Comparison of ENCODE assay signal across 16 cellular contexts in the genomic region with DNA sequence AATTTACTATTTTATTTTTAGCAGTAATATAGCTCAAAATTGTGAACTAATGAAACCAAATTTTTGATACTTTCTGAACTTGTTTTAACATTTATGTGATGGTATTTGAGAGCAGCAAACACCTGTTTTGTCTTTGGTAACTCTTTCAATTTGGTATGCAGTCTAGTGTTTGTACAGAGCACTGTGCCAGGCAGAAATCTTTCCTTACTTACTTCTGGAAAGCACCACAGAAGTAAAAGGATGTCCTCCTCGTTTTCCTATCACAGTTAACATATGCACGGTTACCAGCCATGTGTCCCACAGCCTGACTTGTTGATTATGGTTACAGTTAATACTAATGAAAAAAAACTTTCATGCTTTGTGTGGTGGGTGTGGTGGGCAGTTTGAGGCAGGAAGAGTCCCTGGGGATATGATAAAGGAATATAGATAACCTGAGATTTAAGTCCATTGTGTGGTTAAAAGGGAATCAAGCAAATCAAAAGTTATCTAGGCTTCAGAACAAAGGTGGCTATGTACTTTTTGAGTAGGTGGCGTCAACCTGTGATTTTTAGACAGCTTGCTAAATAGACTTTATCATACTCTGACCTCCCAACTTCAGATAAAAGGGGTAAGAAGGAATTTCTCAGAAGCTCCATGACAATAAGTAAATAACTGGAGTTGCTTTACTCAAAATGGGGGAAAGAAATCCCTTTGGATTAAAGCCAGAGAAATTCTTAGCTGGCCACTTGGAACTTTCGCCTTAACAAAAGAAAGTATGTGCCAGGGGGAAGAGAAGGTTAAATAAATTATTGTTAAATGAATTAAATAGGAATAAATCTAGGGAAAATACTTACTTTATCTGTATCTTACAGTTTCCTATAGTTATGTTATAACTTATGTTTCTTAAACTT. TPM values are rescaled to one million over a fixed set of nuclear protein-coding genes. Genes with fewer than 3 reads are reported as not detected.
DNase-seq lines count a peak whose midpoint lies in the region; TF ChIP-seq lines count a peak whose summit lies in the region.
"Had no signal": no experiment of that assay in that cellular context is flagged by ENCODE, and none has a peak within 500 bp of the region (broad histone marks: within the 10 kb centered on the region; RNA-seq: fewer than 3 reads in every experiment).

No MANE protein-coding gene starts in this region.

- H3K27ac Mint-ChIP-seq in mesothelial cell of epicardium = peak overlapping the region; percentile 36

- H3K36me3 Mint-ChIP-seq in mesothelial cell of epicardium = no peaks in the 10 kb centered on the region

- no peak overlapping the region for H3K4me3 Mint-ChIP-seq in mesothelial cell of epicardium
- H3K4me3 Mint-ChIP-seq: CD8-positive, alpha-beta memory T cell had no signal

- peaks cover 16% of the 10 kb centered on the region for H3K4me1 Mint-ChIP-seq in mesothelial cell of epicardium

- peak; percentile 29 for DNase-seq in NCI-H146 (lab: John Stamatoyannopoulos, UW)
- DNase-seq in astrocyte of the spinal cord (ENCODE audit: low read depth, low spot score) = peak; percentile 32
- no peak for DNase-seq in mesothelial cell of epicardium (ENCODE audit: low spot score in 2 of 2, unreplicated experiment in 2 of 2)
- no peak for DNase-seq in stimulated activated CD8-positive, alpha-beta memory T cell treated with anti-CD3 and anti-CD28 coated beads, Interleukin-4, amount 100 ng/mL, for 48 hours
- no peak for DNase-seq in EL
- DNase-seq in NCI-H1417 (lab: John Stamatoyannopoulos, UW) = no peak
- DNase-seq in activated T-cell treated with anti-CD3 and anti-CD28 coated beads, Interleukin-2, amount 50 U/mL, for 1 hour = no peak
- DNase-seq: CD8-positive, alpha-beta memory T cell; GOT3; Kasumi-1; NCI-H1436; NCI-H2107; NCI-H345; NCI-H69; NK-92 treated with Interleukin-12 subunit alpha and Interleukin-12 subunit beta, amount 100 ng/mL, for 24 hours had no signal

- in situ Hi-C loops in astrocyte of the spinal cord (cut with HindIII; ENCODE audit: low sequenced_read_pairs) = no loop called here

- no peaks in the 10 kb centered on the region for H3K9me3 Mint-ChIP-seq in mesothelial cell of epicardium
- H3K9me3 Mint-ChIP-seq: CD8-positive, alpha-beta memory T cell had no signal

- H3K27me3 Mint-ChIP-seq in mesothelial cell of epicardium (ENCODE audit: low read depth) = no peaks in the 10 kb centered on the region
- H3K27me3 Mint-ChIP-seq: CD8-positive, alpha-beta memory T cell had no signal

- TF ChIP-seq CTCF in astrocyte of the spinal cord (IDR thresholded peaks at IDR 0.05; ENCODE audit: low read depth, low read length) (no peak), mesothelial cell of epicardium (IDR thresholded peaks at IDR 0.05; ENCODE audit: unreplicated experiment) (no peak)

- H3K4me3 ChIP-seq in astrocyte of the spinal cord (ENCODE audit: low read depth, low read length) = no peak overlapping the region

RNA-seq across cellular contexts. Expression of a gene that starts 20.1 kb away (rescaled TPM):
- total RNA-seq in mesothelial cell of epicardium = not detected in 3 replicates
- total RNA-seq: CD8-positive, alpha-beta memory T cell; SK-MEL-5 had no signal

RNA-seq across cellular contexts. Expression of a gene that starts 45.4 kb away (rescaled TPM):
- 30.8 to 34.5 TPM (median 33.4 TPM) in 3 replicates for total RNA-seq in mesothelial cell of epicardium

Comparison
In these comparisons a context has a peak if more than half of its experiments do, and no peak if none do; other contexts are left out.
1. DNase-seq: peak in NCI-H146 (single experiment) and astrocyte of the spinal cord (single experiment); none in mesothelial cell of epicardium (0 of 2), stimulated activated CD8-positive, alpha-beta memory T cell treated with anti-CD3 and anti-CD28 coated beads, Interleukin-4, amount 100 ng/mL, for 48 hours (single experiment), EL (single experiment), NCI-H1417 (0 of 3) and activated T-cell treated with anti-CD3 and anti-CD28 coated beads, Interleukin-2, amount 50 U/mL, for 1 hour (single experiment).